In the genomic region with DNA sequence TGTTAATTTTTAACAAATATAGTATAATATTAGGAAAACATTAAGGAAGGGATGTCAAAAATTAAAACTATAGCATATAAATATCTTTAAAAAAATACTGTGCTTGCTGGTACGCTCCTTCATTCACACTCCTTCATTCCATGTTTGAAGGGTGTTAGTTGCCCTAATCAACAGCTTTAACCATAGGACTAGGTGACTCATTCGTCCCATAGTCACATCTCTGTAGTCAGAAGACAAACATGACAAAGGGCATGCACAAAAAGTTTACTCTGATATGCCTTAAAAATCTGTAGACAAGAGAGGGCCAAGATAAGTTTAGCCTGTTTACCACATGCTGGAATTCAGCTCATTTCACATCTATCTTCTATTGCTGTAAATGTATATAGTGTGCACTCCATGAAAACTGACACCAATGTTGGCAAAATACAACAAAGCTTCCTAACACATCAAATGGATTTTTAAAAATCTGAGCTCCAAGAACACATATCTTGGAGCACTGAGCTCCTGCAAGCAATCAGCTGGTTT, we compare ENCODE assay signal across 9 cellular contexts. TPM values are rescaled to one million over a fixed set of nuclear protein-coding genes. Genes with fewer than 3 reads are reported as not detected.
DNase-seq lines count a peak whose midpoint lies in the region; ATAC-seq and TF ChIP-seq lines count a peak whose summit lies in the region.
"Had no signal": no experiment of that assay in that cellular context is flagged by ENCODE, and none has a peak within 500 bp of the region (broad histone marks: within the 10 kb centered on the region; RNA-seq: fewer than 3 reads in every experiment).

No MANE protein-coding gene starts in this region.

- DNase-seq in HAP-1 (ENCODE audit: low spot score in 2 of 2), result peak in 1 of 2 experiments; percentile 8
- DNase-seq in left ventricle myocardium superior, result no peak
- no peak for DNase-seq in DMS153 (lab: John Stamatoyannopoulos, UW)
- DNase-seq in SIG-M5 treated with dmso at 0.1 percent for 504 hours (lab: John Stamatoyannopoulos, UW; ENCODE audit: unreplicated experiment), result no peak
- DNase-seq: stimulated activated CD4-positive, alpha-beta T cell treated with anti-CD3 and anti-CD28 coated beads, Interleukin-4, amount 100 ng/mL, for 24 hours had no signal

- ATAC-seq in SK-N-SH treated with all-trans-retinoic acid at 6 μM for 48 hours, result peak; percentile 19
- peak; percentile 32 for ATAC-seq in left ventricle myocardium superior
- no peak for ATAC-seq in HG03565 (IDR thresholded peaks at IDR 0.05; ENCODE audit: unreplicated experiment)
- ATAC-seq in GM18519 (IDR thresholded peaks at IDR 0.05; ENCODE audit: low FRiP score, unreplicated experiment), result no peak

- H3K36me3 ChIP-seq in HAP-1 (replicated peaks), result no peaks in the 10 kb centered on the region

- H3K9me3 ChIP-seq in HAP-1, result no peaks in the 10 kb centered on the region

- in situ Hi-C loops in HAP-1 (cut with MboI; ENCODE audit: low sequenced_read_pairs), result no loop called here

- intact Hi-C loops in left ventricle myocardium superior (cut with micrococcal nuclease), result no loop called here

- peak overlapping the region; percentile 25 for H3K4me3 ChIP-seq in HAP-1
- peak overlapping the region; percentile 25 to 58 (median 41) for H3K4me3 ChIP-seq in skin epidermis

- H3K27me3 ChIP-seq in HAP-1 (ENCODE audit: low read depth), result no peaks in the 10 kb centered on the region

- peak overlapping the region in 18 of 21 experiments; percentile 56 to 95 (median 82) for H3K27ac ChIP-seq in skin epidermis

- H3K4me1 ChIP-seq in HAP-1, result peaks cover 18% of the 10 kb centered on the region

TF ChIP-seq in SK-N-SH treated with all-trans-retinoic acid at 6 μM for 48 hours, 23 proteins besides CTCF, POLR2A, EP300 and RAD21:
- TF ChIP-seq ZNF565 (CRISPR knock-in tag; conservative IDR thresholded peaks at IDR 0.05; ENCODE audit: low read depth) (no peak), SNAI2 (CRISPR knock-in tag; IDR thresholded peaks at IDR 0.05) (no peak), ZFP3 (CRISPR knock-in tag; IDR thresholded peaks at IDR 0.05) (no peak), GLIS3 (CRISPR knock-in tag; IDR thresholded peaks at IDR 0.05) (no peak), OSR1 (CRISPR knock-in tag; IDR thresholded peaks at IDR 0.05) (no peak), ZC3H10 (CRISPR knock-in tag; IDR thresholded peaks at IDR 0.05) (no peak), PPARA (CRISPR knock-in tag; IDR thresholded peaks at IDR 0.05; ENCODE audit: borderline replicate concordance) (no peak), TCF4 (CRISPR knock-in tag; IDR thresholded peaks at IDR 0.05; ENCODE audit: borderline replicate concordance) (no peak), ZNF70 (CRISPR knock-in tag; IDR thresholded peaks at IDR 0.05) (no peak), ZFP30 (CRISPR knock-in tag; IDR thresholded peaks at IDR 0.05) (no peak), BACH2 (CRISPR knock-in tag; IDR thresholded peaks at IDR 0.05; ENCODE audit: borderline replicate concordance) (no peak), TOX (CRISPR knock-in tag; IDR thresholded peaks at IDR 0.05; ENCODE audit: borderline replicate concordance) (no peak), ISL1 (CRISPR knock-in tag; IDR thresholded peaks at IDR 0.05) (no peak), ESRRG (CRISPR knock-in tag; IDR thresholded peaks at IDR 0.05) (no peak)
- TF ChIP-seq, protein P1, sequence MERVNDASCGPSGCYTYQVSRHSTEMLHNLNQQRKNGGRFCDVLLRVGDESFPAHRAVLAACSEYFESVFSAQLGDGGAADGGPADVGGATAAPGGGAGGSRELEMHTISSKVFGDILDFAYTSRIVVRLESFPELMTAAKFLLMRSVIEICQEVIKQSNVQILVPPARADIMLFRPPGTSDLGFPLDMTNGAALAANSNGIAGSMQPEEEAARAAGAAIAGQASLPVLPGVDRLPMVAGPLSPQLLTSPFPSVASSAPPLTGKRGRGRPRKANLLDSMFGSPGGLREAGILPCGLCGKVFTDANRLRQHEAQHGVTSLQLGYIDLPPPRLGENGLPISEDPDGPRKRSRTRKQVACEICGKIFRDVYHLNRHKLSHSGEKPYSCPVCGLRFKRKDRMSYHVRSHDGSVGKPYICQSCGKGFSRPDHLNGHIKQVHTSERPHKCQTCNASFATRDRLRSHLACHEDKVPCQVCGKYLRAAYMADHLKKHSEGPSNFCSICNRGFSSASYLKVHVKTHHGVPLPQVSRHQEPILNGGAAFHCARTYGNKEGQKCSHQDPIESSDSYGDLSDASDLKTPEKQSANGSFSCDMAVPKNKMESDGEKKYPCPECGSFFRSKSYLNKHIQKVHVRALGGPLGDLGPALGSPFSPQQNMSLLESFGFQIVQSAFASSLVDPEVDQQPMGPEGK (CRISPR knock-in tag; IDR thresholded peaks at IDR 0.05; ENCODE audit: borderline replicate concordance), result no peak
- TF ChIP-seq, protein P2, sequence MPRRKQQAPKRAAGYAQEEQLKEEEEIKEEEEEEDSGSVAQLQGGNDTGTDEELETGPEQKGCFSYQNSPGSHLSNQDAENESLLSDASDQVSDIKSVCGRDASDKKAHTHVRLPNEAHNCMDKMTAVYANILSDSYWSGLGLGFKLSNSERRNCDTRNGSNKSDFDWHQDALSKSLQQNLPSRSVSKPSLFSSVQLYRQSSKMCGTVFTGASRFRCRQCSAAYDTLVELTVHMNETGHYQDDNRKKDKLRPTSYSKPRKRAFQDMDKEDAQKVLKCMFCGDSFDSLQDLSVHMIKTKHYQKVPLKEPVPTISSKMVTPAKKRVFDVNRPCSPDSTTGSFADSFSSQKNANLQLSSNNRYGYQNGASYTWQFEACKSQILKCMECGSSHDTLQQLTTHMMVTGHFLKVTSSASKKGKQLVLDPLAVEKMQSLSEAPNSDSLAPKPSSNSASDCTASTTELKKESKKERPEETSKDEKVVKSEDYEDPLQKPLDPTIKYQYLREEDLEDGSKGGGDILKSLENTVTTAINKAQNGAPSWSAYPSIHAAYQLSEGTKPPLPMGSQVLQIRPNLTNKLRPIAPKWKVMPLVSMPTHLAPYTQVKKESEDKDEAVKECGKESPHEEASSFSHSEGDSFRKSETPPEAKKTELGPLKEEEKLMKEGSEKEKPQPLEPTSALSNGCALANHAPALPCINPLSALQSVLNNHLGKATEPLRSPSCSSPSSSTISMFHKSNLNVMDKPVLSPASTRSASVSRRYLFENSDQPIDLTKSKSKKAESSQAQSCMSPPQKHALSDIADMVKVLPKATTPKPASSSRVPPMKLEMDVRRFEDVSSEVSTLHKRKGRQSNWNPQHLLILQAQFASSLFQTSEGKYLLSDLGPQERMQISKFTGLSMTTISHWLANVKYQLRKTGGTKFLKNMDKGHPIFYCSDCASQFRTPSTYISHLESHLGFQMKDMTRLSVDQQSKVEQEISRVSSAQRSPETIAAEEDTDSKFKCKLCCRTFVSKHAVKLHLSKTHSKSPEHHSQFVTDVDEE (CRISPR knock-in tag; IDR thresholded peaks at IDR 0.05), result no peak

RNA-seq across cellular contexts. Expression of a gene that starts 0.6 kb away (rescaled TPM):
- total RNA-seq in left ventricle myocardium superior, result 5.4 TPM

Comparison
In these comparisons a context has a peak if more than half of its experiments do, and no peak if none do; other contexts are left out.
1. ATAC-seq: peak in SK-N-SH treated with all-trans-retinoic acid at 6 μM for 48 hours (single experiment) and left ventricle myocardium superior (single experiment); none in HG03565 (single experiment) and GM18519 (single experiment).